Comparison of ENCODE assay signal across 21 cellular contexts in genomic region chr19:15184776-15185175, GRCh38.
"Had no signal": no experiment of that assay in that cellular context is flagged by ENCODE, and none has a peak within 500 bp of the region (broad histone marks: within the 10 kb centered on the region; RNA-seq: fewer than 3 reads in every experiment).

No MANE protein-coding gene starts in this region.

- H3K4me1 ChIP-seq: colonic mucosa, gastrocnemius medialis, left lung, lower lobe of right lung had no signal

- H3K27me3 ChIP-seq: colonic mucosa, esophagus squamous epithelium, gastrocnemius medialis, heart right ventricle had no signal

- H3K9me3 ChIP-seq: colonic mucosa, esophagus squamous epithelium, gastrocnemius medialis, heart right ventricle, left lung, lower lobe of right lung, mucosa of descending colon had no signal

- H3K36me3 ChIP-seq: colonic mucosa, gastrocnemius medialis, lower lobe of right lung had no signal

- H3K4me3 ChIP-seq: colonic mucosa, esophagus squamous epithelium, gastrocnemius medialis, heart right ventricle, left lung, lower lobe of right lung, mucosa of descending colon had no signal

- DNase-seq: colonic mucosa; cortex of kidney; effector CD8-positive, alpha-beta T cell; effector memory CD8-positive, alpha-beta T cell; endodermal cell; erythroblast; esophagus squamous epithelium; foreskin fibroblast; foreskin melanocyte; gastrocnemius medialis; glutamatergic neuron; head of caudate nucleus; heart right ventricle; hippocampal formation; left cardiac atrium; left lung; left ventricle myocardium superior; lower lobe of right lung; mesenchymal stem cell; mucosa of descending colon had no signal

- H3K27ac ChIP-seq: colonic mucosa, epithelial cell of prostate, esophagus squamous epithelium, gastrocnemius medialis, heart right ventricle, left lung, lower lobe of right lung had no signal
